22 cellular contexts compared by ENCODE assay signal in the genomic region with DNA sequence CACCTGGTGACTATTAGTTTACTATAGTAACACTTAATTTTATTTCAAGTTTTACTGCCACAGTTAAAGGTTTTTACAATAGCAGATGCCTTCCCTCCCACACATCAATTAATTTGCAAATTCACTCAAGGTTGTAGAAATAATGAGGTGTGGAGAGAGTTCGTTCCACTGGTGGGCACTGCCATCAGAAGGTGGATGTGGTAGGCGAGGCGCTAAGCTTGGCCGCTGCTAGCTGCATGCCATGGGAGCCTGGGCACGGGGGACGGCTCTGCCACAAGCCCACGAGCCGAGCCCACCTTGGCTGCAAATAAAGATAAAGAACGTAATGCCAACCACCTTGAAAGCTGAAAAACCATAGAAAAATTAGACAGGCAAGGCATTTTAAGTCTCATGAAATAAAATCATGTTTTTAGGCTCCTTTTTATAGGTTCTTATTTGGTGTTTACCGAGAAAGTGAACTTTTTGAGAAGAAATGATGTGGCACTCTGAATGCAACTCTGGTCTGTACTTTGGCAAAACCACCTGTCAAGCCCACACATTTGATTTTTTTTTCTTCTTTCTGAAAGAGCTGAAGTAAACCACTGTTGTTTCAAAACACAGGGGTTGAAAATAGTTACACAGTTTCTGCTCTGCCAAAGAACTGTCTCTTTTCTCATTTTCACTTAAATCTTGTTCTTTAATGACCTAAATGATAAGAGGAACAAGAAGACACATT. TPM values are rescaled to one million over a fixed set of nuclear protein-coding genes. Genes with fewer than 3 reads are reported as not detected.
A peak's percentile ranks its signal among the peaks of the same experiment; 100 is the strongest.
DNase-seq lines count a peak whose midpoint lies in the region; ATAC-seq and TF ChIP-seq lines count a peak whose summit lies in the region.
"Had no signal": no experiment of that assay in that cellular context is flagged by ENCODE, and none has a peak within 500 bp of the region (broad histone marks: within the 10 kb centered on the region; RNA-seq: fewer than 3 reads in every experiment).

No MANE protein-coding gene starts in this region.

- no peaks in the 10 kb centered on the region for H3K27me3 ChIP-seq in cardiac muscle cell
- H3K27me3 ChIP-seq: breast epithelium, tibial artery had no signal

- no peak overlapping the region for H3K4me3 ChIP-seq in cardiac muscle cell
- H3K4me3 ChIP-seq: breast epithelium, coronary artery, tibial artery had no signal

- H3K4me1 ChIP-seq in cardiac muscle cell (ENCODE audit: low read depth): peaks cover 41% of the 10 kb centered on the region
- H3K4me1 ChIP-seq: breast epithelium had no signal

- intact Hi-C loops in cardiac septum (cut with DNase I): no loop called here

- H3K4me3 Mint-ChIP-seq in activated T-helper 17 cell treated with anti-CD3 and anti-CD28 coated beads, Interleukin-2, amount 50 U/mL, for 72 hours: no peak overlapping the region
- H3K4me3 Mint-ChIP-seq: activated CD8-positive, alpha-beta T cell treated with anti-CD3 and anti-CD28 coated beads, Interleukin-2, amount 10 ng/mL, durations not matched to agents 7 days and 5 days; B cell; memory B cell; stimulated activated naive B cell treated with anti-CD40 and anti-IgM and Interleukin-4, amounts not matched to agents 10 μg/mL and 1 μg/mL and 100 μg/mL, for 72 hours had no signal

- no peak overlapping the region for H3K27ac Mint-ChIP-seq in activated T-helper 17 cell treated with anti-CD3 and anti-CD28 coated beads, Interleukin-2, amount 50 U/mL, for 72 hours
- H3K27ac Mint-ChIP-seq: activated CD8-positive, alpha-beta T cell treated with anti-CD3 and anti-CD28 coated beads, Interleukin-2, amount 10 ng/mL, durations not matched to agents 7 days and 5 days; B cell; memory B cell; stimulated activated naive B cell treated with anti-CD40 and anti-IgM and Interleukin-4, amounts not matched to agents 10 μg/mL and 1 μg/mL and 100 μg/mL, for 72 hours had no signal

- no peaks in the 10 kb centered on the region for H3K9me3 Mint-ChIP-seq in activated T-helper 17 cell treated with anti-CD3 and anti-CD28 coated beads, Interleukin-2, amount 50 U/mL, for 72 hours
- H3K9me3 Mint-ChIP-seq: memory B cell; naive B cell; stimulated activated naive B cell treated with anti-CD40 and anti-IgM and Interleukin-4, amounts not matched to agents 10 μg/mL and 1 μg/mL and 100 μg/mL, for 72 hours had no signal

- peak; percentile 58 for ATAC-seq in HG02623 (IDR thresholded peaks at IDR 0.05; ENCODE audit: unreplicated experiment)
- ATAC-seq in activated T-helper 17 cell treated with anti-CD3 and anti-CD28 coated beads, Interleukin-2, amount 50 U/mL, for 72 hours (replicated peaks): peak; percentile 52
- no peak for ATAC-seq in GM18511 (IDR thresholded peaks at IDR 0.05; ENCODE audit: unreplicated experiment)
- ATAC-seq: activated CD8-positive, alpha-beta T cell treated with anti-CD3 and anti-CD28 coated beads, Interleukin-2, amount 10 ng/mL, durations not matched to agents 7 days and 5 days; stimulated activated naive B cell treated with anti-CD40 and anti-IgM and Interleukin-4, amounts not matched to agents 10 μg/mL and 1 μg/mL and 100 μg/mL, for 72 hours had no signal

- H3K36me3 ChIP-seq in cardiac muscle cell: no peaks in the 10 kb centered on the region
- H3K36me3 ChIP-seq: breast epithelium, tibial artery had no signal

- no peaks in the 10 kb centered on the region for H3K9me3 ChIP-seq in cardiac muscle cell (ENCODE audit: low read depth)
- H3K9me3 ChIP-seq: breast epithelium, tibial artery had no signal

- no peaks in the 10 kb centered on the region for H3K27me3 Mint-ChIP-seq in activated T-helper 17 cell treated with anti-CD3 and anti-CD28 coated beads, Interleukin-2, amount 50 U/mL, for 72 hours
- H3K27me3 Mint-ChIP-seq: B cell; memory B cell; naive B cell; stimulated activated naive B cell treated with anti-CD40 and anti-IgM and Interleukin-4, amounts not matched to agents 10 μg/mL and 1 μg/mL and 100 μg/mL, for 72 hours had no signal

- no peak for TF ChIP-seq CTCF in cardiac muscle cell (IDR thresholded peaks at IDR 0.05; ENCODE audit: low read depth, low read length)

- no peak for DNase-seq in cardiac muscle cell (ENCODE audit: low read depth in 1 of 2, low spot score in 1 of 2)
- no peak for DNase-seq in cardiac septum (ENCODE audit: low spot score)
- DNase-seq in dermis blood vessel endothelial cell: no peak
- DNase-seq in superior temporal gyrus (ENCODE audit: extremely low spot score): no peak
- DNase-seq in Ammon's horn (ENCODE audit: low spot score): no peak
- DNase-seq: activated CD4-positive, CD25-positive, alpha-beta regulatory T cell; activated CD8-positive, alpha-beta T cell treated with anti-CD3 and anti-CD28 coated beads, Interleukin-2, amount 10 ng/mL, durations not matched to agents 7 days and 5 days; activated naive CD4-positive, alpha-beta T cell treated with Interleukin-2 at 50 U/mL for 16 hours; KBM-7; naive B cell; NCI-H1694 treated with DMSO at 0.1 percent for 48 hours; NCI-H2171 treated with DMSO at 0.1 percent for 48 hours; small intestine; stimulated activated naive B cell treated with anti-CD40 and anti-IgM and Interleukin-4, amounts not matched to agents 10 μg/mL and 1 μg/mL and 100 μg/mL, for 72 hours; tibial artery had no signal

- H3K4me1 Mint-ChIP-seq in activated T-helper 17 cell treated with anti-CD3 and anti-CD28 coated beads, Interleukin-2, amount 50 U/mL, for 72 hours: peaks cover 24% of the 10 kb centered on the region

- H3K27ac ChIP-seq in cardiac muscle cell: peak overlapping the region; percentile 26
- H3K27ac ChIP-seq: breast epithelium, coronary artery, tibial artery had no signal

- no peaks in the 10 kb centered on the region for H3K36me3 Mint-ChIP-seq in activated T-helper 17 cell treated with anti-CD3 and anti-CD28 coated beads, Interleukin-2, amount 50 U/mL, for 72 hours (ENCODE audit: low read depth)
- H3K36me3 Mint-ChIP-seq: naive B cell had no signal

RNA-seq across cellular contexts. Expression of a gene that starts 47.6 kb away (rescaled TPM):
- 18.3 and 30.2 TPM in 2 replicates for total RNA-seq in cardiac muscle cell
- polyA plus RNA-seq in cardiac muscle cell: 50.9 and 69.2 TPM in 2 replicates
- total RNA-seq in cardiac septum: 19.2 TPM
- 10 to 100 TPM; 19.2 to 34.6 TPM for total RNA-seq in activated T-helper 17 cell treated with anti-CD3 and anti-CD28 coated beads, Interleukin-2, amount 50 U/mL, for 72 hours
- total RNA-seq in dermis blood vessel endothelial cell: 8.5 and 10.9 TPM in 2 replicates
